8 cellular contexts compared by ENCODE assay signal in the genomic region with DNA sequence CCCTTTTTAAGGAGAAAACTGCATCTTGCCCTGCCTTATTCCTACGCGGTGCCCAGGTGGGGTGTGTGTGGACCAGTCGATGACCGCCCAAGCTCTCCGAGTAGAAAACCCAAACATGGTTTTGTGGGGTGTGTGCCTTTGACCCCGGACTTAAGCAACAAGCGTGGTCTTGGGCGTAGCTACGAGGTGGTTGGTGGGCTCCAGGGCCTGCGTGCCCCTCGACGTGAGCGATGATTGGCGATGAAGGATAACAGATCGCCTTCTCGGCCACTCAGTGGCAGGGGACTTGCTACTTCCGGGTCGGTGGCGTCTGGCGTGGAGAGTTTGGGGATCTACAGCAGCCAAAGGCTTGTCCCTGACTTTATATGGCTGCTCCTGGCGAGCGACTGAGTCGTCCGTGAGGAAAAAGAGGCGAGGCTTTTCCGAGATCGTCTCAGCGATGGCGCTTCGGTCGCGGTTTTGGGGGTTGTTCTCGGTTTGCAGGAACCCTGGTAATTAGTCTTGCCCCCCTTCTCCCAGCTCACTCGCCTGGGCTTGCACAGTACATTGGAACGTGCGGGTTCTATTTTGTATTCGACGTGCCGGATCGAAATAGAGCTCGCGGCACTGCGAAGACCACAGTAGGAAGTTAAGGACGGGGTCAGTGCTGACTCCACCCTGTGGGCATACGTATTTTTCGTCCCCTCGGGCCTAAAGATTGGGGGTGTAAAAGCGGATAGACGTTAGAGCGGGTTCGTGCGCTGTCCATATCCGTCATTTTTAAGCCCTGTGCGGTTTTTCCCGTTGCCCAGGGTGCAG. TPM values are rescaled to one million over a fixed set of nuclear protein-coding genes. Genes with fewer than 3 reads are reported as not detected.
A peak's percentile ranks its signal among the peaks of the same experiment; 100 is the strongest.
DNase-seq lines count a peak whose midpoint lies in the region; ATAC-seq and TF ChIP-seq lines count a peak whose summit lies in the region.

A gene (plus strand): TSS at position 319 of the 798 bp plus-strand sequence. CDS start 121 bp downstream, at position 440.

- TF ChIP-seq EP300 in SK-N-SH (IDR thresholded peaks at IDR 0.05; ENCODE audit: borderline replicate concordance in 1 of 2, low read depth in 1 of 2, low read length in 1 of 2): no peak
- TF ChIP-seq EP300 in suprapubic skin (IDR thresholded peaks at IDR 0.05): no peak

- H3K4me1 ChIP-seq in SK-N-SH (ENCODE audit: control insufficient read depth in 1 of 2, insufficient read depth in 2 of 2, low read depth in 1 of 2, low read length in 1 of 2) (peaks cover 10 to 22% of the 10 kb centered on the region in 2 experiments; a peak in 3 of 4 replicates), suprapubic skin (peaks cover 45% of the 10 kb centered on the region)

- peaks cover 83% of the 10 kb centered on the region for H3K79me2 ChIP-seq in SK-N-SH (ENCODE audit: insufficient read depth)

- TF ChIP-seq RAD21 in SK-N-SH (IDR thresholded peaks at IDR 0.05; ENCODE audit: low read length): no peak

- TF ChIP-seq CTCF in SK-N-SH (IDR thresholded peaks at IDR 0.05): no peak
- TF ChIP-seq CTCF in suprapubic skin (IDR thresholded peaks at IDR 0.05): no peak

- peak within 1 kb of the TSS; percentile 94 for H3K4me2 ChIP-seq in SK-N-SH

- H3K9ac ChIP-seq in SK-N-SH: peak within 1 kb of the TSS; percentile 89

- peak within 1 kb of the TSS; percentile 80 to 94 for H3K27ac ChIP-seq in SK-N-SH (ENCODE audit: low read depth in 2 of 2, low read length in 1 of 2)
- peak within 1 kb of the TSS; percentile 91 for H3K27ac ChIP-seq in suprapubic skin

- H3K4me3 ChIP-seq in SK-N-SH (ENCODE audit: low read depth in 2 of 2, low read length in 1 of 2): peak within 1 kb of the TSS; percentile 73 to 90
- peak within 1 kb of the TSS; percentile 79 for H3K4me3 ChIP-seq in suprapubic skin

- under 1% methylated on average over 49 of the region's 55 CpGs for WGBS in SK-N-SH (ENCODE audit: low lambda C conversion rate)
- under 1% methylated on average over 53 of the region's 55 CpGs for WGBS in suprapubic skin

- TF ChIP-seq POLR2A in suprapubic skin (IDR thresholded peaks at IDR 0.05): peak in 1 of 2 donors; percentile 65

- H3K27me3 ChIP-seq in SK-N-SH (ENCODE audit: insufficient read depth): no peaks in the 10 kb centered on the region
- H3K27me3 ChIP-seq in suprapubic skin: no peaks in the 10 kb centered on the region

- H2AFZ ChIP-seq in SK-N-SH (ENCODE audit: low read depth): peak within 1 kb of the TSS; percentile 83

- ATAC-seq in HG02571 (IDR thresholded peaks at IDR 0.05; ENCODE audit: unreplicated experiment): peak; percentile 81

- H3F3A ChIP-seq in SK-N-SH (replicated peaks; ENCODE audit: insufficient read depth): peaks cover 3% of the 10 kb centered on the region

- CTCF ChIA-PET in SK-N-SH (lab: Yijun Ruan, JAX): interaction anchor here (0.5 to 1.3 kb wide), 4 partner anchors 27 to 99 kb away, joined by 3 to 5 read pairs (median 3); no protein-coding TSS in a partner anchor

- POLR2A ChIA-PET in SK-N-SH (lab: Yijun Ruan, JAX): interaction anchor here (0.9 to 2.5 kb wide), 4 partner anchors 25 to 96 kb away, joined by 3 to 25 read pairs (median 8); a partner anchor contains a TSS

- H3K36me3 ChIP-seq in SK-N-SH (replicated peaks in 1 of 2; ENCODE audit: control insufficient read depth in 1 of 2, insufficient read depth in 2 of 2, low read length in 1 of 2): peaks cover 43 to 58% of the 10 kb centered on the region in 2 experiments
- H3K36me3 ChIP-seq in suprapubic skin: peaks cover 31% of the 10 kb centered on the region

- peaks cover 14% of the 10 kb centered on the region for H4K20me1 ChIP-seq in SK-N-SH (ENCODE audit: insufficient read depth)

- DNase-seq in GM04504 (ENCODE audit: low read depth) (peak; percentile 95), NCI-H1048 (lab: John Stamatoyannopoulos, UW) (peak; percentile 91), SK-N-SH (peak; percentile 91), germinal center (ENCODE audit: low spot score) (peak; percentile 96), non-pigmented ciliary epithelial cell (ENCODE audit: low read depth) (peak; percentile 93), suprapubic skin (ENCODE audit: low spot score in 2 of 2) (peak; percentile 98)
- DNase-seq in activated naive CD4-positive, alpha-beta T cell treated with anti-CD3 and anti-CD28 coated beads, Interleukin-2, amount 50 U/mL, for 16 hours: peak; percentile 89

- H3K9me2 ChIP-seq in SK-N-SH: no peaks in the 10 kb centered on the region

- no peaks in the 10 kb centered on the region for H3K9me3 ChIP-seq in SK-N-SH
- no peaks in the 10 kb centered on the region for H3K9me3 ChIP-seq in suprapubic skin

TF ChIP-seq in SK-N-SH, 30 proteins besides CTCF, POLR2A, EP300 and RAD21 (continues in another document):
- TF ChIP-seq FOXM1 (IDR thresholded peaks at IDR 0.05; ENCODE audit: low read depth) (no peak), FOXJ3 (CRISPR knock-in tag; IDR thresholded peaks at IDR 0.05) (no peak), ELF1 (IDR thresholded peaks at IDR 0.05) (peak; percentile 93), SIN3A (IDR thresholded peaks at IDR 0.05; ENCODE audit: borderline replicate concordance, low read depth, low read length) (no peak), GATA2 (CRISPR knock-in tag; IDR thresholded peaks at IDR 0.05) (no peak), EZH2phosphoT487 (IDR thresholded peaks at IDR 0.05; ENCODE audit: borderline replicate concordance, low read depth) (no peak), SMC3 (IDR thresholded peaks at IDR 0.05; ENCODE audit: low read depth, low read length) (no peak), MEF2A (IDR thresholded peaks at IDR 0.05; ENCODE audit: borderline replicate concordance, low read depth) (no peak), TCF12 (IDR thresholded peaks at IDR 0.05) (no peak), RXRA (IDR thresholded peaks at IDR 0.05; ENCODE audit: borderline replicate concordance, low read depth) (no peak), TEAD4 (IDR thresholded peaks at IDR 0.05; ENCODE audit: borderline replicate concordance, insufficient read depth) (no peak), YY1 (IDR thresholded peaks at IDR 0.05; ENCODE audit: low read depth) (peak; percentile 79), POLR2AphosphoS5 (IDR thresholded peaks at IDR 0.05; ENCODE audit: low read depth, low read length) (peak; percentile 66), NRF1 (IDR thresholded peaks at IDR 0.05; ENCODE audit: low read depth, low read length) (no peak), NFIC (IDR thresholded peaks at IDR 0.05; ENCODE audit: borderline replicate concordance) (no peak)
- TF ChIP-seq, protein P1, sequence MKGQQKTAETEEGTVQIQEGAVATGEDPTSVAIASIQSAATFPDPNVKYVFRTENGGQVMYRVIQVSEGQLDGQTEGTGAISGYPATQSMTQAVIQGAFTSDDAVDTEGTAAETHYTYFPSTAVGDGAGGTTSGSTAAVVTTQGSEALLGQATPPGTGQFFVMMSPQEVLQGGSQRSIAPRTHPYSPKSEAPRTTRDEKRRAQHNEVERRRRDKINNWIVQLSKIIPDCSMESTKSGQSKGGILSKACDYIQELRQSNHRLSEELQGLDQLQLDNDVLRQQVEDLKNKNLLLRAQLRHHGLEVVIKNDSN (IDR thresholded peaks at IDR 0.05; ENCODE audit: borderline replicate concordance, low read depth): no peak
- TF ChIP-seq, protein P2, sequence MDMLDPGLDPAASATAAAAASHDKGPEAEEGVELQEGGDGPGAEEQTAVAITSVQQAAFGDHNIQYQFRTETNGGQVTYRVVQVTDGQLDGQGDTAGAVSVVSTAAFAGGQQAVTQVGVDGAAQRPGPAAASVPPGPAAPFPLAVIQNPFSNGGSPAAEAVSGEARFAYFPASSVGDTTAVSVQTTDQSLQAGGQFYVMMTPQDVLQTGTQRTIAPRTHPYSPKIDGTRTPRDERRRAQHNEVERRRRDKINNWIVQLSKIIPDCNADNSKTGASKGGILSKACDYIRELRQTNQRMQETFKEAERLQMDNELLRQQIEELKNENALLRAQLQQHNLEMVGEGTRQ (IDR thresholded peaks at IDR 0.05; ENCODE audit: borderline replicate concordance, low read depth, low read length): no peak
- TF ChIP-seq, protein P3, sequence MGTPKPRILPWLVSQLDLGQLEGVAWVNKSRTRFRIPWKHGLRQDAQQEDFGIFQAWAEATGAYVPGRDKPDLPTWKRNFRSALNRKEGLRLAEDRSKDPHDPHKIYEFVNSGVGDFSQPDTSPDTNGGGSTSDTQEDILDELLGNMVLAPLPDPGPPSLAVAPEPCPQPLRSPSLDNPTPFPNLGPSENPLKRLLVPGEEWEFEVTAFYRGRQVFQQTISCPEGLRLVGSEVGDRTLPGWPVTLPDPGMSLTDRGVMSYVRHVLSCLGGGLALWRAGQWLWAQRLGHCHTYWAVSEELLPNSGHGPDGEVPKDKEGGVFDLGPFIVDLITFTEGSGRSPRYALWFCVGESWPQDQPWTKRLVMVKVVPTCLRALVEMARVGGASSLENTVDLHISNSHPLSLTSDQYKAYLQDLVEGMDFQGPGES (IDR thresholded peaks at IDR 0.05; ENCODE audit: low read depth, low read length): peak; percentile 91
- TF ChIP-seq, protein P4, sequence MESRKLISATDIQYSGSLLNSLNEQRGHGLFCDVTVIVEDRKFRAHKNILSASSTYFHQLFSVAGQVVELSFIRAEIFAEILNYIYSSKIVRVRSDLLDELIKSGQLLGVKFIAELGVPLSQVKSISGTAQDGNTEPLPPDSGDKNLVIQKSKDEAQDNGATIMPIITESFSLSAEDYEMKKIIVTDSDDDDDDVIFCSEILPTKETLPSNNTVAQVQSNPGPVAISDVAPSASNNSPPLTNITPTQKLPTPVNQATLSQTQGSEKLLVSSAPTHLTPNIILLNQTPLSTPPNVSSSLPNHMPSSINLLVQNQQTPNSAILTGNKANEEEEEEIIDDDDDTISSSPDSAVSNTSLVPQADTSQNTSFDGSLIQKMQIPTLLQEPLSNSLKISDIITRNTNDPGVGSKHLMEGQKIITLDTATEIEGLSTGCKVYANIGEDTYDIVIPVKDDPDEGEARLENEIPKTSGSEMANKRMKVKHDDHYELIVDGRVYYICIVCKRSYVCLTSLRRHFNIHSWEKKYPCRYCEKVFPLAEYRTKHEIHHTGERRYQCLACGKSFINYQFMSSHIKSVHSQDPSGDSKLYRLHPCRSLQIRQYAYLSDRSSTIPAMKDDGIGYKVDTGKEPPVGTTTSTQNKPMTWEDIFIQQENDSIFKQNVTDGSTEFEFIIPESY (IDR thresholded peaks at IDR 0.05; ENCODE audit: borderline replicate concordance, low read depth): no peak

RNA-seq across cellular contexts. Expression of the gene that starts here (rescaled TPM):
- polyA plus RNA-seq in SK-N-SH (2012; rRNA removed): 84.4 and 89.3 TPM in 2 replicates
- 99.8 and 120 TPM in 2 replicates for polyA plus RNA-seq in SK-N-SH (2012; cell fraction: cytosol; rRNA removed)
- 25.2 and 30.3 TPM in 2 replicates for polyA plus RNA-seq in SK-N-SH (2012; cell fraction: nucleus; rRNA removed)
- 10 to 100 TPM; 53.9 to 79.2 (median 55.9) TPM for total RNA-seq in suprapubic skin

Comparison
In these comparisons a context has a peak if more than half of its experiments do, and no peak if none do; other contexts are left out.
1. Peak in every context shown above with its lines: DNase-seq, ATAC-seq, H3K4me3 ChIP-seq and H3K27ac ChIP-seq.